9 cellular contexts compared by ENCODE assay signal in the genomic region with DNA sequence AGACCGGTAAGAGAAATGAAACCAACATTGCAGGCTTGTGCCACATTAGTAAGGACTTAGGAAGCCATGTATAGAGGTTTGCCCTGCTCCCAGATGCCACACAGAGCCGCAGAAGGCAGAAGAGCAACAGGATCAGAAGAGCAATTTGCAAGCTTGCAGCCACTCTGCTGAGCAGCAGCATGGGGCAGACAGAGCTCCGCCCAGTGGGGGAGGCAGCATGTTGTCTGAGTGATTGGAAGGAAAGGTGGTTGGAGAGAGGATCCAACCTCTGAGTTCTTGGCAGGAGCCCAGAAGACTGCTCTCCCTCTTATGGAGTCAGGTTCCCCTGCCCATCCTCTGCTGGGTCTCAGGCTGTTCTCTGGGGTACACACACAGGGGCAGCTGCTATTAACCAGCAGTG. TPM values are rescaled to one million over a fixed set of nuclear protein-coding genes. Genes with fewer than 3 reads are reported as not detected.
DNase-seq lines count a peak whose midpoint lies in the region; ATAC-seq and TF ChIP-seq lines count a peak whose summit lies in the region.
"Had no signal": no experiment of that assay in that cellular context is flagged by ENCODE, and none has a peak within 500 bp of the region (broad histone marks: within the 10 kb centered on the region; RNA-seq: fewer than 3 reads in every experiment).

No MANE protein-coding gene starts in this region.

- H3K27ac Mint-ChIP-seq in HFFc6: no peak overlapping the region

- peaks cover 39% of the 10 kb centered on the region for H3K27me3 Mint-ChIP-seq in HFFc6 (ENCODE audit: insufficient read depth)

- DNase-seq in HT1080 (ENCODE audit: low read depth) (peak; percentile 35), NCI-H2171 (lab: John Stamatoyannopoulos, UW) (peak; percentile 93), cerebellum (ENCODE audit: low spot score) (peak; percentile 38), sciatic nerve (ENCODE audit: low spot score) (no peak), HFFc6 (no peak)

- H3K4me3 Mint-ChIP-seq in HFFc6: no peak overlapping the region

- no peaks in the 10 kb centered on the region for H3K36me3 Mint-ChIP-seq in HFFc6 (ENCODE audit: low read depth)

- intact Hi-C loops in sciatic nerve (cut with DNase I): no loop called here

- peaks cover 27% of the 10 kb centered on the region for H3K4me1 Mint-ChIP-seq in HFFc6 (ENCODE audit: low read depth)

- no peaks in the 10 kb centered on the region for H3K9me3 Mint-ChIP-seq in HFFc6

- ATAC-seq in sciatic nerve (peak; percentile 30), GM18858 (IDR thresholded peaks at IDR 0.05; ENCODE audit: unreplicated experiment) (no peak), GM21381 (IDR thresholded peaks at IDR 0.05; ENCODE audit: unreplicated experiment) (no peak)
- no peak for ATAC-seq in activated CD4-positive, CD25-positive, alpha-beta regulatory T cell treated with anti-CD3 and anti-CD28 coated beads, Interleukin-2, amount 50 U/mL, for 24 hours

- TF ChIP-seq CTCF in HFFc6 (IDR thresholded peaks at IDR 0.05): no peak

RNA-seq across cellular contexts. Expression of gene KRT6A, which starts 2.3 kb away (rescaled TPM):
- total RNA-seq in HT1080 (2014; rRNA removed; shearing (Covaris generic)): not detected in 2 replicates
- not detected in 2 replicates for polyA plus RNA-seq in HT1080 (2015; cell fraction: cytosol; rRNA removed)
- polyA plus RNA-seq in HT1080 (2015; cell fraction: nucleus; rRNA removed): not detected in 2 replicates
- total RNA-seq in cerebellum (not detected), sciatic nerve (not detected)
- total RNA-seq in HFFc6 (2021; fragmentation: NEBNext Ultra II Directional; extraction: Animal tissue kit (Norgen Biotek cat#: 25700)): not detected
- total RNA-seq: right cardiac atrium had no signal
- polyA plus RNA-seq: right cardiac atrium had no signal

RNA-seq across cellular contexts. Expression of gene KRT6C, which starts 21.8 kb away (rescaled TPM):
- not detected in 2 replicates for total RNA-seq in HT1080 (2014; rRNA removed; shearing (Covaris generic))
- not detected in 2 replicates for polyA plus RNA-seq in HT1080 (2015; cell fraction: cytosol; rRNA removed)
- polyA plus RNA-seq in HT1080 (2015; cell fraction: nucleus; rRNA removed): not detected in 2 replicates
- total RNA-seq in cerebellum (not detected), sciatic nerve (not detected)
- total RNA-seq in HFFc6 (2021; fragmentation: NEBNext Ultra II Directional; extraction: Animal tissue kit (Norgen Biotek cat#: 25700)): not detected
- total RNA-seq: right cardiac atrium had no signal
- polyA plus RNA-seq: right cardiac atrium had no signal

RNA-seq across cellular contexts. Expression of gene KRT5, which starts 24.8 kb away (rescaled TPM):
- not detected in 2 replicates for total RNA-seq in HT1080 (2014; rRNA removed; shearing (Covaris generic))
- not detected in 2 replicates for polyA plus RNA-seq in HT1080 (2015; cell fraction: cytosol; rRNA removed)
- not detected in 2 replicates for polyA plus RNA-seq in HT1080 (2015; cell fraction: nucleus; rRNA removed)
- total RNA-seq in cerebellum: 0.18 TPM
- 2.6 TPM for total RNA-seq in sciatic nerve
- total RNA-seq in HFFc6 (2021; fragmentation: NEBNext Ultra II Directional; extraction: Animal tissue kit (Norgen Biotek cat#: 25700)): not detected
- total RNA-seq: right cardiac atrium had no signal

RNA-seq across cellular contexts. Expression of gene KRT6B, which starts 43.4 kb away (rescaled TPM):
- total RNA-seq in HT1080 (2014; rRNA removed; shearing (Covaris generic)): not detected in 2 replicates
- not detected in 2 replicates for polyA plus RNA-seq in HT1080 (2015; cell fraction: cytosol; rRNA removed)
- not detected in 2 replicates for polyA plus RNA-seq in HT1080 (2015; cell fraction: nucleus; rRNA removed)
- not detected for total RNA-seq in cerebellum
- total RNA-seq in sciatic nerve: not detected
- not detected for total RNA-seq in HFFc6 (2021; fragmentation: NEBNext Ultra II Directional; extraction: Animal tissue kit (Norgen Biotek cat#: 25700))
- total RNA-seq: right cardiac atrium had no signal
- polyA plus RNA-seq: right cardiac atrium had no signal

RNA-seq across cellular contexts. Expression of gene KRT71, which starts 57.6 kb away (rescaled TPM):
- not detected in 2 replicates for total RNA-seq in HT1080 (2014; rRNA removed; shearing (Covaris generic))
- not detected in 2 replicates for polyA plus RNA-seq in HT1080 (2015; cell fraction: cytosol; rRNA removed)
- not detected in 2 replicates for polyA plus RNA-seq in HT1080 (2015; cell fraction: nucleus; rRNA removed)
- total RNA-seq in cerebellum (0.18 TPM), sciatic nerve (not detected)
- total RNA-seq in HFFc6 (2021; fragmentation: NEBNext Ultra II Directional; extraction: Animal tissue kit (Norgen Biotek cat#: 25700)): not detected
- total RNA-seq: right cardiac atrium had no signal
- polyA plus RNA-seq: right cardiac atrium had no signal

Comparison
In these comparisons a context has a peak if more than half of its experiments do, and no peak if none do; other contexts are left out.
1. DNase-seq: peak in HT1080 (single experiment), NCI-H2171 (single experiment) and cerebellum (single experiment); none in sciatic nerve (single experiment) and HFFc6 (single experiment).